17 cellular contexts compared by ENCODE assay signal in the genomic region with DNA sequence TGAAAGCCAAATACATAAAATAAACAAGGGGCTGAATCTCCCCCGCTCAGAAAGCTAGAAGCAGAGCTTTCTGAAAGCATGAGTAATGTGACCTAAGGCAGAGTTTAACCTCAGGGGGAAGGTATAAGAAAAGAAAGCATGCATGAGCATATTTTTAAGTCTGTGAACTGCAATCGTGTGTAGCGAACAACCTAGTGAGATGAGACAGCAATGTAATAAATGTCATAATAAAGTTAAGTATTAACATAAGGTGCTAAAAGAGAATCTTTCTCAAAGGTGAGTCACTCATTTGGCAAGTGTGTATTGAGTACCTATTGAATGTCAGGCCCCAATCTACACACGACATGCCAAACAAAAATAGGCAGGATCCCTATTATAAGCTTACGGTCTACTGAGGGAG. TPM values are rescaled to one million over a fixed set of nuclear protein-coding genes. Genes with fewer than 3 reads are reported as not detected.
DNase-seq lines count a peak whose midpoint lies in the region; ATAC-seq, FAIRE-seq and TF ChIP-seq lines count a peak whose summit lies in the region.
"Had no signal": no experiment of that assay in that cellular context is flagged by ENCODE, and none has a peak within 500 bp of the region (broad histone marks: within the 10 kb centered on the region; RNA-seq: fewer than 3 reads in every experiment).

No MANE protein-coding gene starts in this region.

- no peaks in the 10 kb centered on the region for H3K36me3 ChIP-seq in GM23338 (ENCODE audit: insufficient read depth)
- no peaks in the 10 kb centered on the region for H3K36me3 ChIP-seq in PC-9 (ENCODE audit: low read depth)
- H3K36me3 ChIP-seq: suprapubic skin had no signal

- H3K27ac Mint-ChIP-seq in GM23338, result 0 out of 2 replicates have a peak overlapping the region, but pooled peaks have one; percentile 66
- H3K27ac Mint-ChIP-seq: activated CD4-positive, alpha-beta T cell treated with anti-CD3 and anti-CD28 coated beads, Interleukin-2, amount 10 ng/mL, durations not matched to agents 24 days and 14 days; activated naive CD8-positive, alpha-beta T cell treated with anti-CD3 and anti-CD28 coated beads, Interleukin-2, amount 10 ng/mL, durations not matched to agents 7 days and 5 days; CD4-positive, CD25-positive, alpha-beta regulatory T cell had no signal

- peak overlapping the region; percentile 43 for H3K4me2 ChIP-seq in GM23338
- peak overlapping the region; percentile 65 for H3K4me2 ChIP-seq in PC-9

- H3K27me3 Mint-ChIP-seq in GM23338 (ENCODE audit: insufficient read depth, low read depth, poor library complexity), result no peaks in the 10 kb centered on the region
- H3K27me3 Mint-ChIP-seq: activated CD4-positive, alpha-beta T cell treated with anti-CD3 and anti-CD28 coated beads, Interleukin-2, amount 10 ng/mL, durations not matched to agents 24 days and 14 days; CD4-positive, CD25-positive, alpha-beta regulatory T cell had no signal

- H3K9me2 ChIP-seq in GM23338 (ENCODE audit: insufficient read depth) (no peaks in the 10 kb centered on the region), PC-9 (ENCODE audit: insufficient read depth) (no peaks in the 10 kb centered on the region)

- peak overlapping the region; percentile 83 for H3K27ac ChIP-seq in GM23338 (ENCODE audit: low read depth)
- H3K27ac ChIP-seq in PC-9, result peak overlapping the region; percentile 72
- H3K27ac ChIP-seq in foreskin keratinocyte, result no peak overlapping the region
- H3K27ac ChIP-seq: suprapubic skin had no signal

- no peak overlapping the region for H2AFZ ChIP-seq in GM23338
- 0 out of 2 replicates have a peak overlapping the region, but pooled peaks have one; percentile 0 for H2AFZ ChIP-seq in PC-9

- H3K4me3 ChIP-seq in GM23338 (no peak overlapping the region), PC-9 (peak overlapping the region; percentile 14)
- H3K4me3 ChIP-seq: suprapubic skin had no signal

- no peak for FAIRE-seq in H54 (lab: Jason Lieb, UNC)
- FAIRE-seq: G401.6 had no signal

- CTCF ChIA-PET in PC-9 (lab: Charles Lee), result interaction anchor here (0.7 to 1.0 kb wide), 3 partner anchors 13 to 53 kb away, joined by 3 to 12 read pairs (median 3); no protein-coding TSS in a partner anchor

- H3K9me3 Mint-ChIP-seq in GM23338, result no peaks in the 10 kb centered on the region
- H3K9me3 Mint-ChIP-seq: activated CD4-positive, alpha-beta T cell treated with anti-CD3 and anti-CD28 coated beads, Interleukin-2, amount 10 ng/mL, durations not matched to agents 24 days and 14 days; activated naive CD8-positive, alpha-beta T cell treated with anti-CD3 and anti-CD28 coated beads, Interleukin-2, amount 10 ng/mL, durations not matched to agents 7 days and 5 days; CD4-positive, CD25-positive, alpha-beta regulatory T cell had no signal

- no peak overlapping the region; the same call in 2 of the 3 replicates for H3K4me3 Mint-ChIP-seq in GM23338
- H3K4me3 Mint-ChIP-seq: activated CD4-positive, alpha-beta T cell treated with anti-CD3 and anti-CD28 coated beads, Interleukin-2, amount 10 ng/mL, durations not matched to agents 24 days and 14 days; activated naive CD8-positive, alpha-beta T cell treated with anti-CD3 and anti-CD28 coated beads, Interleukin-2, amount 10 ng/mL, durations not matched to agents 7 days and 5 days; CD4-positive, CD25-positive, alpha-beta regulatory T cell had no signal

- H3K27me3 ChIP-seq in GM23338 (ENCODE audit: insufficient read depth), result no peaks in the 10 kb centered on the region
- no peaks in the 10 kb centered on the region for H3K27me3 ChIP-seq in PC-9 (ENCODE audit: insufficient read depth, low read depth)
- H3K27me3 ChIP-seq in foreskin keratinocyte, result no peaks in the 10 kb centered on the region
- H3K27me3 ChIP-seq: suprapubic skin had no signal

- intact Hi-C loops in PC-9 (cut with micrococcal nuclease; ENCODE audit: unreplicated experiment) (no loop called here), Right ventricle myocardium inferior (cut with DNase I) (no loop called here)

- TF ChIP-seq POLR2A in H54 (IDR thresholded peaks at IDR 0.05; ENCODE audit: low read depth, low read length), result no peak

- no TSS peak for BruUV-seq in PC-9 (replicated peaks; lab: Mats Ljungman, UMichigan)

- H3K79me2 ChIP-seq in GM23338 (replicated peaks; ENCODE audit: insufficient read depth), result no peaks in the 10 kb centered on the region
- peaks cover 3% of the 10 kb centered on the region; the same call in 1 of the 2 replicates for H3K79me2 ChIP-seq in PC-9 (ENCODE audit: low read depth)

- no peak for ATAC-seq in GM23338
- ATAC-seq in foreskin keratinocyte, result peak; percentile 71
- no peak for ATAC-seq in Right ventricle myocardium inferior
- ATAC-seq: left cardiac atrium had no signal

- TF ChIP-seq CTCF in GM23338 (conservative IDR thresholded peaks at IDR 0.05; ENCODE audit: low read depth in 2 of 2), result no peak
- no peak for TF ChIP-seq CTCF in PC-9 (conservative IDR thresholded peaks at IDR 0.05)
- TF ChIP-seq CTCF in foreskin keratinocyte (conservative IDR thresholded peaks at IDR 0.05), result no peak

- POLR2A ChIA-PET in PC-9 (lab: Charles Lee; ENCODE audit: unreplicated experiment), result interaction anchor here (0.6 to 1.0 kb wide), 7 partner anchors 28 to 394 kb away, joined by 3 to 11 read pairs (median 5); no protein-coding TSS in a partner anchor

- H3K4me1 Mint-ChIP-seq in GM23338, result peaks cover 20% of the 10 kb centered on the region
- H3K4me1 Mint-ChIP-seq: activated CD4-positive, alpha-beta T cell treated with anti-CD3 and anti-CD28 coated beads, Interleukin-2, amount 10 ng/mL, durations not matched to agents 24 days and 14 days; activated naive CD8-positive, alpha-beta T cell treated with anti-CD3 and anti-CD28 coated beads, Interleukin-2, amount 10 ng/mL, durations not matched to agents 7 days and 5 days had no signal

- peak; percentile 19 for DNase-seq in GM23338 (ENCODE audit: low spot score)
- DNase-seq in PC-9, result peak; percentile 25 to 97
- peak; percentile 38 to 55 for DNase-seq in foreskin keratinocyte
- peak; percentile 23 for DNase-seq in putamen (ENCODE audit: low spot score)
- no peak for DNase-seq in RPMI8226
- DNase-seq in H54 (ENCODE audit: insufficient read length, low spot score), result no peak
- no peak for DNase-seq in Right ventricle myocardium inferior (ENCODE audit: missing footprints)
- DNase-seq: activated CD4-positive, alpha-beta T cell treated with anti-CD3 and anti-CD28 coated beads, Interleukin-2, amount 10 ng/mL, durations not matched to agents 24 days and 14 days; activated naive CD8-positive, alpha-beta T cell treated with anti-CD3 and anti-CD28 coated beads, Interleukin-2, amount 10 ng/mL, durations not matched to agents 7 days and 5 days; activated T-cell treated with anti-CD3 and anti-CD28 coated beads, Interleukin-2, amount 50 U/mL, for 1 hour; CD4-positive, CD25-positive, alpha-beta regulatory T cell; central memory CD4-positive, alpha-beta T cell; IMR-90; left cardiac atrium; NCI-H1105 had no signal

- H4K20me1 ChIP-seq in GM23338 (replicated peaks; ENCODE audit: insufficient read depth) (no peaks in the 10 kb centered on the region), PC-9 (ENCODE audit: insufficient read depth) (no peaks in the 10 kb centered on the region)

- H3F3A ChIP-seq in GM23338 (replicated peaks; ENCODE audit: low read depth), result no peaks in the 10 kb centered on the region
- peaks cover 45% of the 10 kb centered on the region for H3F3A ChIP-seq in PC-9 (ENCODE audit: insufficient read depth, low read depth)

- H3K9me3 ChIP-seq in PC-9 (ENCODE audit: insufficient read depth, low read depth), result no peaks in the 10 kb centered on the region
- H3K9me3 ChIP-seq: suprapubic skin had no signal

- peaks cover 5% of the 10 kb centered on the region; the same call in 2 of the 3 replicates for H3K36me3 Mint-ChIP-seq in GM23338 (ENCODE audit: low read depth)
- H3K36me3 Mint-ChIP-seq: CD4-positive, CD25-positive, alpha-beta regulatory T cell had no signal

- H3K4me1 ChIP-seq in GM23338 (ENCODE audit: insufficient read depth), result peaks cover 21% of the 10 kb centered on the region
- peaks cover 36% of the 10 kb centered on the region for H3K4me1 ChIP-seq in PC-9 (replicated peaks; ENCODE audit: insufficient read depth)
- H3K4me1 ChIP-seq in foreskin keratinocyte, result peaks cover 10% of the 10 kb centered on the region
- H3K4me1 ChIP-seq: suprapubic skin had no signal

TF ChIP-seq in GM23338, 12 proteins besides CTCF, POLR2A, EP300 and RAD21 (continues in another document):
- TF ChIP-seq NANOG (IDR thresholded peaks at IDR 0.05; ENCODE audit: borderline replicate concordance), result no peak
- TF ChIP-seq POLR2AphosphoS5 (IDR thresholded peaks at IDR 0.05; ENCODE audit: low read depth), result no peak
- no peak for TF ChIP-seq JUNB (IDR thresholded peaks at IDR 0.05; ENCODE audit: unreplicated experiment)

RNA-seq across cellular contexts. Expression of a gene that starts 14.2 kb away (rescaled TPM):
- total RNA-seq in GM23338 (2014; rRNA removed; shearing (Covaris generic)), result 21.0 and 24.6 TPM in 2 replicates
- polyA plus RNA-seq in GM23338 (2016; fragmentation: Nextera tagmentation; extraction: Ambion mirVana) (17.0 and 17.9 TPM in 2 replicates), foreskin keratinocyte (9.3 and 11.0 TPM in 2 replicates)
- total RNA-seq in PC-9 (2021) (62.2 and 93.5 TPM in 2 replicates), foreskin keratinocyte (16.7 and 18.1 TPM in 2 replicates), Right ventricle myocardium inferior (20.5 TPM)

RNA-seq across cellular contexts. Expression of a gene that starts 38.7 kb away (rescaled TPM):
- 1,401 and 1,576 TPM in 2 replicates for total RNA-seq in GM23338 (2014; rRNA removed; shearing (Covaris generic))
- polyA plus RNA-seq in GM23338 (2016; fragmentation: Nextera tagmentation; extraction: Ambion mirVana), result 1,677 and 2,107 TPM in 2 replicates
- 1,314 and 1,931 TPM in 2 replicates for total RNA-seq in PC-9 (2021)
- total RNA-seq in foreskin keratinocyte, result 675 and 933 TPM in 2 replicates
- 477 and 673 TPM in 2 replicates for polyA plus RNA-seq in foreskin keratinocyte
- total RNA-seq in Right ventricle myocardium inferior, result 484 TPM

Comparison
In these comparisons a context has a peak if more than half of its experiments do, and no peak if none do; other contexts are left out.
1. DNase-seq: peak in GM23338 (single experiment), PC-9 (2 of 2), foreskin keratinocyte (2 of 2) and putamen (single experiment); none in RPMI8226 (single experiment), H54 (single experiment) and Right ventricle myocardium inferior (single experiment).